ENCODE assay signal across 15 cellular contexts in the genomic region with DNA sequence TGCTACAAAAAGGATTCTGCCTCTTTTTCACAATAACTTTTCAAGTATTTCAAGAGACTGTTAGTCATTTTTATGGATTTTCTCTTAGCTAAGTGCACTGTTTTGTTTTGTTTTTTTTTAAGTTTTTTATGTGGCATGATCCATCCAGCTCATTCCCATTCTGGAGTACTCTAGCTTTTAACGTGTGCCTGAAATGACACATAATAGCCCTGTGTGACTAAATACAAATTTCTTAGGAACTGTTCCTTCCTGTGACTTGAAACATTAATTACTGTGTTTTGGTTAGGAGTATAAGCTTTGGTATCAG.
DNase-seq lines count a peak whose midpoint lies in the region; ATAC-seq and TF ChIP-seq lines count a peak whose summit lies in the region.
"Had no signal": no experiment of that assay in that cellular context is flagged by ENCODE, and none has a peak within 500 bp of the region (broad histone marks: within the 10 kb centered on the region; RNA-seq: fewer than 3 reads in every experiment).

No MANE protein-coding gene starts in this region.

- BruUV-seq in PC-9 (replicated peaks; lab: Mats Ljungman, UMichigan): no TSS peak

- H3K36me3 Mint-ChIP-seq in HFFc6 (ENCODE audit: low read depth) (peaks cover 5% of the 10 kb centered on the region), progenitor cell of endocrine pancreas (ENCODE audit: insufficient read depth) (peaks cover 6% of the 10 kb centered on the region)
- H3K36me3 Mint-ChIP-seq: immature natural killer cell had no signal

- H3K9me2 ChIP-seq in PC-9 (ENCODE audit: insufficient read depth): no peaks in the 10 kb centered on the region

- intact Hi-C loops in PC-9 (cut with micrococcal nuclease; ENCODE audit: unreplicated experiment): no loop called here

- no peaks in the 10 kb centered on the region for H3K27me3 ChIP-seq in BJ (ENCODE audit: control insufficient read depth, insufficient read depth, low read length)
- H3K27me3 ChIP-seq in PC-9 (ENCODE audit: insufficient read depth, low read depth): no peaks in the 10 kb centered on the region
- H3K27me3 ChIP-seq: BLaER1 treated with 17β-estradiol and CSF1 and Interleukin-3, amounts not matched to agents 10 nM and 100 nM; body of pancreas had no signal

- TF ChIP-seq CTCF in BJ (IDR thresholded peaks at IDR 0.05; ENCODE audit: insufficient read depth, low read depth, low read length) (no peak), HFFc6 (IDR thresholded peaks at IDR 0.05) (no peak), coronary artery (IDR thresholded peaks at IDR 0.05) (no peak), progenitor cell of endocrine pancreas (IDR thresholded peaks at IDR 0.05; ENCODE audit: unreplicated experiment) (no peak), PC-9 (conservative IDR thresholded peaks at IDR 0.05) (no peak)

- H3K4me3 ChIP-seq in BJ (ENCODE audit: low read depth, low read length) (no peak overlapping the region; the same call in 1 of the 2 replicates), coronary artery (peak overlapping the region; percentile 47), PC-9 (no peak overlapping the region)
- H3K4me3 ChIP-seq: BLaER1 treated with 17β-estradiol and CSF1 and Interleukin-3, amounts not matched to agents 10 nM and 100 nM; body of pancreas; skin epidermis had no signal

- H3K36me3 ChIP-seq in BJ (ENCODE audit: control insufficient read depth, insufficient read depth, low read length) (no peaks in the 10 kb centered on the region), PC-9 (ENCODE audit: low read depth) (no peaks in the 10 kb centered on the region)

- peak overlapping the region; percentile 86 for H3K4me3 Mint-ChIP-seq in HFFc6
- no peak overlapping the region for H3K4me3 Mint-ChIP-seq in progenitor cell of endocrine pancreas (ENCODE audit: low read depth)
- H3K4me3 Mint-ChIP-seq: activated naive CD4-positive, alpha-beta T cell treated with anti-CD3 and anti-CD28 coated beads, Interleukin-2, amount 10 ng/mL, durations not matched to agents 7 days and 5 days; immature natural killer cell had no signal

- H3K79me2 ChIP-seq in PC-9 (ENCODE audit: low read depth): no peaks in the 10 kb centered on the region; the same call in 1 of the 2 replicates

- H3K27ac Mint-ChIP-seq in HFFc6 (peak overlapping the region; percentile 56), progenitor cell of endocrine pancreas (peak overlapping the region; percentile 8)
- H3K27ac Mint-ChIP-seq: activated naive CD4-positive, alpha-beta T cell treated with anti-CD3 and anti-CD28 coated beads, Interleukin-2, amount 10 ng/mL, durations not matched to agents 7 days and 5 days; immature natural killer cell had no signal

- peaks cover 39% of the 10 kb centered on the region for H3K4me1 Mint-ChIP-seq in HFFc6 (ENCODE audit: low read depth)
- H3K4me1 Mint-ChIP-seq in progenitor cell of endocrine pancreas (ENCODE audit: low read depth): peaks cover 1% of the 10 kb centered on the region

- no peak overlapping the region for H3K4me2 ChIP-seq in PC-9

- peak; percentile 40 for DNase-seq in BJ (ENCODE audit: low read depth)
- DNase-seq in HFFc6: peak; percentile 25
- no peak for DNase-seq in coronary artery (ENCODE audit: low spot score)
- DNase-seq in progenitor cell of endocrine pancreas (ENCODE audit: low spot score, unreplicated experiment): no peak
- no peak for DNase-seq in NCI-H345 (lab: John Stamatoyannopoulos, UW)
- no peak for DNase-seq in PC-9
- DNase-seq in NOMO-1 treated with dmso at 0.1 percent for 144 hours (lab: John Stamatoyannopoulos, UW; ENCODE audit: unreplicated experiment): no peak
- DNase-seq: activated naive CD4-positive, alpha-beta T cell treated with anti-CD3 and anti-CD28 coated beads, Interleukin-2, amount 10 ng/mL, durations not matched to agents 7 days and 5 days; body of pancreas; effector CD8-positive, alpha-beta T cell; immature natural killer cell had no signal

- H4K20me1 ChIP-seq in PC-9 (ENCODE audit: insufficient read depth): no peaks in the 10 kb centered on the region

- no peaks in the 10 kb centered on the region for H3K9me3 ChIP-seq in PC-9 (ENCODE audit: insufficient read depth, low read depth)

- 0 out of 2 replicates have a peak, but pooled peaks cover 6% of the 10 kb centered on the region for H3K4me1 ChIP-seq in PC-9 (replicated peaks; ENCODE audit: insufficient read depth)
- H3K4me1 ChIP-seq: body of pancreas had no signal

- no peaks in the 10 kb centered on the region for H3F3A ChIP-seq in PC-9 (ENCODE audit: insufficient read depth, low read depth)

- CTCF ChIA-PET in BJ (lab: Yijun Ruan, JAX) (interaction anchor here (1.4 kb wide), 1 partner anchor 14 kb away, joined by 3 read pairs; no protein-coding TSS in a partner anchor), PC-9 (lab: Charles Lee) (no interaction called here)

- H3K9me3 Mint-ChIP-seq in HFFc6 (peaks cover 4% of the 10 kb centered on the region; the same call in 1 of the 2 replicates), progenitor cell of endocrine pancreas (ENCODE audit: low read depth) (peaks cover 8% of the 10 kb centered on the region)

- no peak overlapping the region for H3K27ac ChIP-seq in coronary artery
- H3K27ac ChIP-seq in PC-9: no peak overlapping the region
- H3K27ac ChIP-seq: BLaER1 treated with 17β-estradiol and CSF1 and Interleukin-3, amounts not matched to agents 10 nM and 100 nM; body of pancreas; VCaP had no signal

- ATAC-seq in HG03196 (IDR thresholded peaks at IDR 0.05; ENCODE audit: unreplicated experiment): no peak
- ATAC-seq: body of pancreas had no signal

- H2AFZ ChIP-seq in PC-9: no peak overlapping the region

- POLR2A ChIA-PET in BJ (lab: Charles Lee) (no interaction called here), PC-9 (lab: Charles Lee; ENCODE audit: unreplicated experiment) (no interaction called here)

- H3K27me3 Mint-ChIP-seq in HFFc6 (ENCODE audit: insufficient read depth): no peaks in the 10 kb centered on the region; the same call in 1 of the 2 replicates
- no peaks in the 10 kb centered on the region for H3K27me3 Mint-ChIP-seq in progenitor cell of endocrine pancreas
- H3K27me3 Mint-ChIP-seq: activated naive CD4-positive, alpha-beta T cell treated with anti-CD3 and anti-CD28 coated beads, Interleukin-2, amount 10 ng/mL, durations not matched to agents 7 days and 5 days had no signal

Comparison
In these comparisons a context has a peak if more than half of its experiments do, and no peak if none do; other contexts are left out.
1. DNase-seq: peak in BJ (single experiment) and HFFc6 (single experiment); none in coronary artery (single experiment), progenitor cell of endocrine pancreas (single experiment), NCI-H345 (single experiment), PC-9 (0 of 2) and NOMO-1 treated with dmso at 0.1 percent for 144 hours (single experiment).